21 cellular contexts compared by ENCODE assay signal in the genomic region with DNA sequence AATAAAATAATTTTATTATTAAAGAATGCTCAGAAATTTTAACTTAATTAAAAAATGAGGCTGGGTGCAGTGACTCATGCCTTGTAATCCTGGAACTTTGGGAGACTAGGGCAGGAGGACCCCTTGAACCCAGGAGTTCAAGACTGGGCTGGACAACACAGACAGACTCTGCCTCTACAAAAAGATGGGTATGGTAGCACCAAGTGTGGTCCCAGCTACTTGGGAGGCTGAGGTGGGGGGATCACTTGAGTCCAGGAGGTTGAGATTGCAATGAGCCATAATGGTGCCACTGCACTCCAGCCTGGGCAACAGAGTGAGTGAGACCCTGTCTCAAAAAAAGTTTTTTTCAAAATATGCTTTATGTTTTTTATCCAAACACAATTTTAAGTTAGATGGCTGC. TPM values are rescaled to one million over a fixed set of nuclear protein-coding genes. Genes with fewer than 3 reads are reported as not detected.
DNase-seq lines count a peak whose midpoint lies in the region; ATAC-seq, FAIRE-seq and TF ChIP-seq lines count a peak whose summit lies in the region.
"Had no signal": no experiment of that assay in that cellular context is flagged by ENCODE, and none has a peak within 500 bp of the region (broad histone marks: within the 10 kb centered on the region; RNA-seq: fewer than 3 reads in every experiment).

No MANE protein-coding gene starts in this region.

- ATAC-seq in T-helper 17 cell = no peak
- ATAC-seq in HG03571 (IDR thresholded peaks at IDR 0.05; ENCODE audit: unreplicated experiment) = no peak
- ATAC-seq in HG02870 (IDR thresholded peaks at IDR 0.05; ENCODE audit: unreplicated experiment) = no peak
- ATAC-seq in naive thymus-derived CD4-positive, alpha-beta T cell = no peak
- ATAC-seq: A549, GM12878 had no signal

- peaks cover 5% of the 10 kb centered on the region for H3K36me3 Mint-ChIP-seq in activated naive CD8-positive, alpha-beta T cell
- H3K36me3 Mint-ChIP-seq in activated naive CD8-positive, alpha-beta T cell treated with anti-CD3 and anti-CD28 coated beads for 36 hours = peaks cover 9% of the 10 kb centered on the region
- peaks cover 2% of the 10 kb centered on the region for H3K36me3 Mint-ChIP-seq in T-helper 17 cell (ENCODE audit: low read depth)
- peaks cover 9 to 50% (median 35%) of the 10 kb centered on the region in 5 donors for H3K36me3 Mint-ChIP-seq in naive thymus-derived CD4-positive, alpha-beta T cell

- H3K9me1 ChIP-seq in endothelial cell of umbilical vein (replicated peaks; ENCODE audit: control insufficient read depth, extremely low read depth, insufficient read depth, low read length) = no peaks in the 10 kb centered on the region

- H3K4me1 ChIP-seq in endothelial cell of umbilical vein (ENCODE audit: control insufficient read depth, extremely low read depth, insufficient read depth, low read length) = peaks cover 15% of the 10 kb centered on the region
- no peaks in the 10 kb centered on the region for H3K4me1 ChIP-seq in naive thymus-derived CD4-positive, alpha-beta T cell (ENCODE audit: control insufficient read depth in 2 of 2, insufficient read depth in 2 of 2, low read length in 2 of 2)
- H3K4me1 ChIP-seq: A549, BE2C, SJCRH30 had no signal

- H3K9me3 ChIP-seq in T-helper 17 cell (ENCODE audit: control insufficient read depth, low read length, poor library complexity, severe bottlenecking) (no peaks in the 10 kb centered on the region), endothelial cell of umbilical vein (replicated peaks; ENCODE audit: control insufficient read depth, insufficient read depth, low read length) (no peaks in the 10 kb centered on the region)
- H3K9me3 ChIP-seq in naive thymus-derived CD4-positive, alpha-beta T cell (ENCODE audit: control insufficient read depth in 2 of 3, low read length in 3 of 3) = no peaks in the 10 kb centered on the region
- H3K9me3 ChIP-seq: A549, BE2C, SJCRH30 had no signal

- CTCF ChIA-PET in endothelial cell of umbilical vein (lab: Charles Lee) = interaction anchor here (1.2 to 1.7 kb wide), 3 partner anchors 9 to 74 kb away, joined by 3 to 7 read pairs (median 6); no protein-coding TSS in a partner anchor
- CTCF ChIA-PET in naive thymus-derived CD4-positive, alpha-beta T cell (lab: Charles Lee) = no interaction called here

- TF ChIP-seq POLR2A in endothelial cell of umbilical vein (IDR thresholded peaks at IDR 0.05; ENCODE audit: low read depth, low read length) = no peak

- no peak for DNase-seq in activated naive CD8-positive, alpha-beta T cell treated with anti-CD3 and anti-CD28 coated beads for 36 hours
- no peak for DNase-seq in T-helper 17 cell
- DNase-seq in endothelial cell of umbilical vein (ENCODE audit: low read depth, low spot score) = no peak
- no peak for DNase-seq in NCI-H748 treated with DMSO at 0.1 percent for 48 hours (lab: John Stamatoyannopoulos, UW)
- no peak for DNase-seq in naive thymus-derived CD4-positive, alpha-beta T cell
- DNase-seq: BE2C, COR-L47, DMS79, H9, NCI-H1417, NCI-H1694 treated with DMSO at 0.1 percent for 48 hours, NCI-H2081 treated with DMSO at 0.1 percent for 48 hours, NCI-H2171 treated with DMSO at 0.1 percent for 48 hours, NCI-H526, SJCRH30 had no signal

- H3K4me3 ChIP-seq in endothelial cell of umbilical vein (replicated peaks in 1 of 3; ENCODE audit: insufficient read depth in 1 of 3, low read depth in 1 of 3, low read length in 3 of 3) = no peak overlapping the region
- H3K4me3 ChIP-seq in naive thymus-derived CD4-positive, alpha-beta T cell (ENCODE audit: low read length) = no peak overlapping the region
- H3K4me3 ChIP-seq: A549, GM12878, SJCRH30 had no signal

- H3K36me3 ChIP-seq in endothelial cell of umbilical vein (ENCODE audit: control insufficient read depth in 2 of 2, extremely low read depth in 1 of 2, insufficient read depth in 2 of 2, low read length in 2 of 2) = peaks cover 1 to 5% of the 10 kb centered on the region in 2 experiments
- H3K36me3 ChIP-seq in naive thymus-derived CD4-positive, alpha-beta T cell (ENCODE audit: control insufficient read depth in 2 of 3, insufficient read depth in 3 of 3, low read length in 3 of 3) = peaks cover 11 to 36% (median 12%) of the 10 kb centered on the region in 3 experiments
- H3K36me3 ChIP-seq: BE2C had no signal

- POLR2A ChIA-PET in endothelial cell of umbilical vein (lab: Charles Lee) = no interaction called here
- POLR2A ChIA-PET in naive thymus-derived CD4-positive, alpha-beta T cell (lab: Charles Lee) = interaction anchor here (0.7 to 1.4 kb wide), 2 partner anchors 16 to 60 kb away, joined by 3 to 7 read pairs; no protein-coding TSS in a partner anchor

- BruUV-seq in endothelial cell of umbilical vein (replicated peaks; lab: Mats Ljungman, UMichigan) = no TSS peak

- H3K27me3 Mint-ChIP-seq in activated naive CD8-positive, alpha-beta T cell = no peaks in the 10 kb centered on the region
- no peaks in the 10 kb centered on the region for H3K27me3 Mint-ChIP-seq in activated naive CD8-positive, alpha-beta T cell treated with anti-CD3 and anti-CD28 coated beads for 36 hours
- H3K27me3 Mint-ChIP-seq in T-helper 17 cell = no peaks in the 10 kb centered on the region
- H3K27me3 Mint-ChIP-seq in naive thymus-derived CD4-positive, alpha-beta T cell = no peaks in the 10 kb centered on the region

- TF ChIP-seq CTCF in endothelial cell of umbilical vein (IDR thresholded peaks at IDR 0.05; ENCODE audit: extremely low read depth in 1 of 2, insufficient read depth in 1 of 2, low read depth in 1 of 2, low read length in 2 of 2) = no peak

- dilution Hi-C loops in endothelial cell of umbilical vein (cut with MboI; ENCODE audit: extremely low pct_ligation_motif_present, low sequenced_read_pairs) = no loop called here

- no peaks in the 10 kb centered on the region for H3K27me3 ChIP-seq in endothelial cell of umbilical vein (ENCODE audit: control insufficient read depth in 2 of 2, insufficient read depth in 2 of 2, low read length in 2 of 2)
- no peaks in the 10 kb centered on the region for H3K27me3 ChIP-seq in naive thymus-derived CD4-positive, alpha-beta T cell (ENCODE audit: control insufficient read depth in 2 of 2, insufficient read depth in 2 of 2, low read length in 2 of 2)
- H3K27me3 ChIP-seq: BE2C, SJCRH30 had no signal

- H3K27ac Mint-ChIP-seq in activated naive CD8-positive, alpha-beta T cell = peak overlapping the region; percentile 68
- H3K27ac Mint-ChIP-seq in activated naive CD8-positive, alpha-beta T cell treated with anti-CD3 and anti-CD28 coated beads for 36 hours = no peak overlapping the region
- H3K27ac Mint-ChIP-seq in T-helper 17 cell = peak overlapping the region; percentile 59
- H3K27ac Mint-ChIP-seq in naive thymus-derived CD4-positive, alpha-beta T cell = peak overlapping the region in 3 of 9 donors; percentile 7 to 78 (median 76)

- peak overlapping the region; percentile 12 for H3K27ac ChIP-seq in endothelial cell of umbilical vein (ENCODE audit: insufficient read depth, low read depth, low read length)
- no peak overlapping the region for H3K27ac ChIP-seq in naive thymus-derived CD4-positive, alpha-beta T cell (ENCODE audit: low read depth, low read length)
- H3K27ac ChIP-seq: A549, KMS-11, SJCRH30 had no signal

- peaks cover 12% of the 10 kb centered on the region for H3K79me2 ChIP-seq in endothelial cell of umbilical vein (ENCODE audit: control insufficient read depth, insufficient read depth, low read length)

- no peak overlapping the region for H3K9ac ChIP-seq in endothelial cell of umbilical vein (replicated peaks; ENCODE audit: extremely low read depth, insufficient read depth, low read length)
- H3K9ac ChIP-seq: KMS-11 had no signal

- no peak for FAIRE-seq in endothelial cell of umbilical vein (lab: Jason Lieb, UNC)
- FAIRE-seq: A549, GM12878 had no signal

- peaks cover 13% of the 10 kb centered on the region for H3K4me1 Mint-ChIP-seq in activated naive CD8-positive, alpha-beta T cell (ENCODE audit: low read depth)
- H3K4me1 Mint-ChIP-seq in activated naive CD8-positive, alpha-beta T cell treated with anti-CD3 and anti-CD28 coated beads for 36 hours = peaks cover 12% of the 10 kb centered on the region
- peaks cover 12% of the 10 kb centered on the region for H3K4me1 Mint-ChIP-seq in T-helper 17 cell
- H3K4me1 Mint-ChIP-seq in naive thymus-derived CD4-positive, alpha-beta T cell = peaks cover 0 to 26% (median 6%) of the 10 kb centered on the region in 7 donors

- no peaks in the 10 kb centered on the region for H4K20me1 ChIP-seq in endothelial cell of umbilical vein (replicated peaks; ENCODE audit: control insufficient read depth, extremely low read depth, insufficient read depth, low read length)

- H2AFZ ChIP-seq in endothelial cell of umbilical vein (ENCODE audit: low read depth, low read length) = no peak overlapping the region

- no peaks in the 10 kb centered on the region for H3K9me3 Mint-ChIP-seq in activated naive CD8-positive, alpha-beta T cell (ENCODE audit: low read depth)
- no peaks in the 10 kb centered on the region for H3K9me3 Mint-ChIP-seq in activated naive CD8-positive, alpha-beta T cell treated with anti-CD3 and anti-CD28 coated beads for 36 hours
- no peaks in the 10 kb centered on the region for H3K9me3 Mint-ChIP-seq in naive thymus-derived CD4-positive, alpha-beta T cell
- H3K9me3 Mint-ChIP-seq: H9 had no signal

- H3K4me3 Mint-ChIP-seq in activated naive CD8-positive, alpha-beta T cell = no peak overlapping the region
- H3K4me3 Mint-ChIP-seq in activated naive CD8-positive, alpha-beta T cell treated with anti-CD3 and anti-CD28 coated beads for 36 hours = no peak overlapping the region
- no peak overlapping the region for H3K4me3 Mint-ChIP-seq in T-helper 17 cell
- no peak overlapping the region for H3K4me3 Mint-ChIP-seq in naive thymus-derived CD4-positive, alpha-beta T cell
- H3K4me3 Mint-ChIP-seq: H9 had no signal

- intact Hi-C loops in endothelial cell of umbilical vein (cut with micrococcal nuclease) = no loop called here
- intact Hi-C loops in naive thymus-derived CD4-positive, alpha-beta T cell (cut with micrococcal nuclease) = loop anchor here in 1 of 2 donors (2.0 kb wide), 1 partner anchor 24 kb away; no protein-coding TSS in a partner anchor

- peak overlapping the region; percentile 49 for H3K4me2 ChIP-seq in endothelial cell of umbilical vein (ENCODE audit: insufficient read depth, low read length)
- H3K4me2 ChIP-seq: A549, KMS-11 had no signal

RNA-seq across cellular contexts. Expression of a gene that starts 25.3 kb away (rescaled TPM):
- total RNA-seq in activated naive CD8-positive, alpha-beta T cell treated with anti-CD3 and anti-CD28 coated beads for 36 hours = 10 to 100 TPM; 33.6 to 34.7 TPM
- 10 to 100 TPM; 47.6 to 55.1 TPM for total RNA-seq in T-helper 17 cell
- 48.8 and 51.2 TPM in 2 replicates for total RNA-seq in endothelial cell of umbilical vein
- polyA plus RNA-seq in endothelial cell of umbilical vein = 23.3 and 24.2 TPM in 2 replicates
- polyA plus RNA-seq in endothelial cell of umbilical vein (2011; cell fraction: cytosol; rRNA removed) = 22.9 and 26.8 TPM in 2 replicates
- polyA plus RNA-seq in endothelial cell of umbilical vein (2011; cell fraction: nucleus; rRNA removed) = 20.1 and 26.3 TPM in 2 replicates
- 42.9 and 62.5 TPM in 2 replicates for polyA plus RNA-seq in endothelial cell of umbilical vein (2012)
- polyA minus RNA-seq in endothelial cell of umbilical vein = 30.7 and 31.4 TPM in 2 replicates
- polyA minus RNA-seq in endothelial cell of umbilical vein (2011; cell fraction: cytosol; rRNA and poly(A)+ RNA removed) = 60.1 TPM
- 31.2 and 34.8 TPM in 2 replicates for polyA minus RNA-seq in endothelial cell of umbilical vein (2011; cell fraction: nucleus; rRNA and poly(A)+ RNA removed)
- 10 to 100 TPM; 37.8 to 60.0 (median 47.4) TPM for total RNA-seq in naive thymus-derived CD4-positive, alpha-beta T cell
- polyA plus RNA-seq in naive thymus-derived CD4-positive, alpha-beta T cell = 10 to 100 TPM; 17.6 to 20.0 TPM

RNA-seq across cellular contexts. Expression of a gene that starts 25.6 kb away (rescaled TPM):
- 10 to 100 TPM; 14.9 to 15.7 TPM for total RNA-seq in activated naive CD8-positive, alpha-beta T cell treated with anti-CD3 and anti-CD28 coated beads for 36 hours
- 10 to 100 TPM in 1 of 2 donors, 1 to 10 TPM in 1; 8.3 to 11.5 TPM for total RNA-seq in T-helper 17 cell
- total RNA-seq in endothelial cell of umbilical vein = 9.9 and 11.2 TPM in 2 replicates
- 1.5 and 2.2 TPM in 2 replicates for polyA plus RNA-seq in endothelial cell of umbilical vein
- polyA plus RNA-seq in endothelial cell of umbilical vein (2011; cell fraction: cytosol; rRNA removed) = 3.8 and 4.0 TPM in 2 replicates
- 8.8 and 15.6 TPM in 2 replicates for polyA plus RNA-seq in endothelial cell of umbilical vein (2011; cell fraction: nucleus; rRNA removed)
- 4.5 and 9.4 TPM in 2 replicates for polyA plus RNA-seq in endothelial cell of umbilical vein (2012)
- 3.4 and 5.9 TPM in 2 replicates for polyA minus RNA-seq in endothelial cell of umbilical vein
- polyA minus RNA-seq in endothelial cell of umbilical vein (2011; cell fraction: cytosol; rRNA and poly(A)+ RNA removed) = 6.6 TPM
- polyA minus RNA-seq in endothelial cell of umbilical vein (2011; cell fraction: nucleus; rRNA and poly(A)+ RNA removed) = 3.8 and 5.9 TPM in 2 replicates
- 10 to 100 TPM in 2 of 5 experiments, 1 to 10 TPM in 3; 5.2 to 13.7 (median 9.9) TPM for total RNA-seq in naive thymus-derived CD4-positive, alpha-beta T cell
- 1 to 10 TPM; 3.4 to 6.9 TPM for polyA plus RNA-seq in naive thymus-derived CD4-positive, alpha-beta T cell
